In the genomic region with DNA sequence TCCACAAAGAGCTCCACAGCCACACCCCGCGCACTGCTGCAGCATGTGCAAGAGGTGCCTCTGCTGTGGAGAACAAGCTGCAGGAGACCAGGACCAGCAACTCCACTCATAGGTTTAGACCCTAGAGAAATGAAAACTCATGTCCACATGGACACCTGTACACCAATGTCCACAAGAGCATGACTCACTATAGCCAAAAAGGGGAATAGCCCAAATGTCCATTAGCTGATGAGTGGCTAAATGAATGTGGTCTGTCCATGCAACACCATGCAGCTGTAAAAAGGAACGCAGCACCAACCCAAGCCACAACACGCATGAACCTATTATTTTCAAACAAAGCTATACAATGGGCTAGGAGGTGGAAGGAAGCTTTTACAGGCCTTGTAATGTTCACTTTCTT, we compare ENCODE assay signal across 18 cellular contexts. TPM values are rescaled to one million over a fixed set of nuclear protein-coding genes. Genes with fewer than 3 reads are reported as not detected.
DNase-seq lines count a peak whose midpoint lies in the region; ATAC-seq, FAIRE-seq and TF ChIP-seq lines count a peak whose summit lies in the region.
"Had no signal": no experiment of that assay in that cellular context is flagged by ENCODE, and none has a peak within 500 bp of the region (broad histone marks: within the 10 kb centered on the region; RNA-seq: fewer than 3 reads in every experiment).

No MANE protein-coding gene starts in this region.

- TF ChIP-seq POLR2A in GM12891 (IDR thresholded peaks at IDR 0.05; ENCODE audit: low read depth, low read length) = no peak

- POLR2A ChIA-PET in RWPE1 (lab: Yijun Ruan, JAX; ENCODE audit: low non-redundant PET) = no interaction called here
- POLR2A ChIA-PET in OCI-LY7 (lab: Charles Lee) = interaction anchor here (0.6 to 1.2 kb wide), 3 partner anchors 52 to 86 kb away, joined by 3 read pairs; a partner anchor contains a TSS

- no peak overlapping the region for H3K4me2 ChIP-seq in OCI-LY7 (ENCODE audit: low read length)

- no TSS peak for BruUV-seq in OCI-LY7 (replicated peaks; lab: Mats Ljungman, UMichigan)

- H3K27me3 Mint-ChIP-seq in mesothelial cell of epicardium (ENCODE audit: low read depth) (no peaks in the 10 kb centered on the region), type B pancreatic cell (no peaks in the 10 kb centered on the region)
- H3K27me3 Mint-ChIP-seq: B cell had no signal

- H3K9me3 Mint-ChIP-seq in mesothelial cell of epicardium = no peaks in the 10 kb centered on the region
- no peaks in the 10 kb centered on the region for H3K9me3 Mint-ChIP-seq in type B pancreatic cell
- H3K9me3 Mint-ChIP-seq: CD14-positive monocyte; CD8-positive, alpha-beta T cell; H9; HFFc6 had no signal

- no peak overlapping the region for H3K4me3 ChIP-seq in OCI-LY7 (ENCODE audit: low read depth, low read length, poor library complexity, severe bottlenecking)

- intact Hi-C loops in OCI-LY7 (cut with micrococcal nuclease; ENCODE audit: unreplicated experiment) = no loop called here

- H3K79me2 ChIP-seq in OCI-LY7 (ENCODE audit: insufficient read depth, low read depth, low read length) = no peaks in the 10 kb centered on the region

- no peak overlapping the region for H2AFZ ChIP-seq in OCI-LY7 (ENCODE audit: low read length)

- H3K27ac Mint-ChIP-seq in mesothelial cell of epicardium (peak overlapping the region; percentile 21), type B pancreatic cell (peak overlapping the region; percentile 28)
- H3K27ac Mint-ChIP-seq: B cell; CD8-positive, alpha-beta T cell; H9; HFFc6 had no signal

- DNase-seq in GM12891 (ENCODE audit: insufficient read length, low spot score) = no peak
- no peak for DNase-seq in RWPE1 (ENCODE audit: low spot score)
- DNase-seq in mesothelial cell of epicardium (ENCODE audit: low spot score in 2 of 2, unreplicated experiment in 2 of 2) = no peak
- DNase-seq in type B pancreatic cell (ENCODE audit: extremely low spot score, unreplicated experiment) = no peak
- no peak for DNase-seq in G401 (ENCODE audit: low spot score)
- DNase-seq in OCI-LY7 (ENCODE audit: low spot score) = no peak
- DNase-seq: CD8-positive, alpha-beta T cell; COR-L47; DMS53; GOT3; H9; HFFc6 had no signal

- in situ Hi-C loops in G401 (cut with HindIII; ENCODE audit: low sequenced_read_pairs) = no loop called here

- TF ChIP-seq CTCF in RWPE1 (conservative IDR thresholded peaks at IDR 0.05; ENCODE audit: low read depth) (no peak), mesothelial cell of epicardium (IDR thresholded peaks at IDR 0.05; ENCODE audit: unreplicated experiment) (no peak), type B pancreatic cell (conservative IDR thresholded peaks at IDR 0.05) (no peak), OCI-LY7 (conservative IDR thresholded peaks at IDR 0.05; ENCODE audit: low read length) (no peak)

- H3K36me3 Mint-ChIP-seq in mesothelial cell of epicardium (peaks cover 12% of the 10 kb centered on the region), type B pancreatic cell (peaks cover 3% of the 10 kb centered on the region)

- peaks cover 26% of the 10 kb centered on the region; the same call in 1 of the 2 replicates for H3K36me3 ChIP-seq in OCI-LY7 (ENCODE audit: insufficient read depth, low read length)

- H3K4me1 ChIP-seq in OCI-LY7 (ENCODE audit: insufficient read depth, low read length, poor library complexity, severe bottlenecking) = peaks cover 11% of the 10 kb centered on the region

- CTCF ChIA-PET in RWPE1 (lab: Yijun Ruan, JAX) = interaction anchor here (0.6 to 1.3 kb wide), 5 partner anchors 46 to 363 kb away, joined by 3 to 9 read pairs (median 3); a partner anchor contains a TSS
- CTCF ChIA-PET in OCI-LY7 (lab: Charles Lee; ENCODE audit: unreplicated experiment) = no interaction called here

- no peak for ATAC-seq in HG02678 (IDR thresholded peaks at IDR 0.05; ENCODE audit: unreplicated experiment)
- ATAC-seq: CD8-positive, alpha-beta T cell had no signal

- H3K27ac ChIP-seq in RWPE1 = peak overlapping the region; percentile 99
- H3K27ac ChIP-seq in OCI-LY7 (ENCODE audit: low read depth, low read length, poor library complexity, severe bottlenecking) = no peak overlapping the region
- H3K27ac ChIP-seq: HL-60 had no signal

- H3K9me3 ChIP-seq in OCI-LY7 (ENCODE audit: low read length) = no peaks in the 10 kb centered on the region

- H3K4me3 Mint-ChIP-seq in mesothelial cell of epicardium = no peak overlapping the region
- H3K4me3 Mint-ChIP-seq in type B pancreatic cell = no peak overlapping the region
- H3K4me3 Mint-ChIP-seq: B cell; CD14-positive monocyte; CD8-positive, alpha-beta T cell; H9; HFFc6 had no signal

- no peak for FAIRE-seq in GM12891 (lab: Jason Lieb, UNC)
- FAIRE-seq: A204.1, GM18507 had no signal

- H3K4me1 Mint-ChIP-seq in mesothelial cell of epicardium (peaks cover 17% of the 10 kb centered on the region), type B pancreatic cell (ENCODE audit: unreplicated experiment) (peaks cover 4% of the 10 kb centered on the region)
- H3K4me1 Mint-ChIP-seq: CD14-positive monocyte had no signal

- H4K20me1 ChIP-seq in OCI-LY7 (ENCODE audit: insufficient read depth, low read length) = no peaks in the 10 kb centered on the region

- H3K9me2 ChIP-seq in OCI-LY7 (ENCODE audit: insufficient read depth, low read length) = no peaks in the 10 kb centered on the region

TF ChIP-seq in GM12891, 5 proteins besides CTCF, POLR2A, EP300 and RAD21:
- no peak for TF ChIP-seq POU2F2 (IDR thresholded peaks at IDR 0.05; ENCODE audit: low read depth, low read length)
- TF ChIP-seq POLR2AphosphoS5 (IDR thresholded peaks at IDR 0.05; ENCODE audit: low read depth, low read length) = no peak
- 0 out of 2 replicates have a peak, but pooled peaks have one; percentile 4 for TF ChIP-seq SPI1 (IDR thresholded peaks at IDR 0.05; ENCODE audit: low read depth, low read length)

RNA-seq across cellular contexts. Expression of a gene that starts 18.1 kb away (rescaled TPM):
- polyA plus RNA-seq in GM12891 (2012; ENCODE audit: low read depth, missing spikeins) = 29.0 TPM
- total RNA-seq in mesothelial cell of epicardium (35.2 to 38.3 TPM (median 37.2 TPM) in 3 replicates), type B pancreatic cell (ENCODE audit: low replicate concordance) (65.0 and 70.6 TPM in 2 replicates), OCI-LY7 (2022) (51.6 and 55.5 TPM in 2 replicates)
- total RNA-seq in G401 (2014; rRNA removed; shearing (Covaris generic)) = 164 and 173 TPM in 2 replicates
- total RNA-seq in OCI-LY7 (2014; rRNA removed; shearing (Covaris generic)) = 71.8 and 97.6 TPM in 2 replicates

RNA-seq across cellular contexts. Expression of a gene that starts 50.4 kb away (rescaled TPM):
- 292 TPM for polyA plus RNA-seq in GM12891 (2012; ENCODE audit: low read depth, missing spikeins)
- total RNA-seq in mesothelial cell of epicardium (443 to 471 TPM (median 467 TPM) in 3 replicates), type B pancreatic cell (ENCODE audit: low replicate concordance) (450 and 545 TPM in 2 replicates), OCI-LY7 (2022) (686 and 701 TPM in 2 replicates)
- 794 and 1,249 TPM in 2 replicates for total RNA-seq in G401 (2014; rRNA removed; shearing (Covaris generic))
- 598 and 1,041 TPM in 2 replicates for total RNA-seq in OCI-LY7 (2014; rRNA removed; shearing (Covaris generic))
